Comparison of ENCODE assay signal across 18 cellular contexts in genomic region chr12:110760204-110760609, GRCh38. TPM values are rescaled to one million over a fixed set of nuclear protein-coding genes. Genes with fewer than 3 reads are reported as not detected.
DNase-seq lines count a peak whose midpoint lies in the region; ATAC-seq and TF ChIP-seq lines count a peak whose summit lies in the region.
"Had no signal": no experiment of that assay in that cellular context is flagged by ENCODE, and none has a peak within 500 bp of the region (broad histone marks: within the 10 kb centered on the region; RNA-seq: fewer than 3 reads in every experiment).

No MANE protein-coding gene starts in this region.

- H3K4me3 ChIP-seq in OCI-LY7 (ENCODE audit: low read depth, low read length, poor library complexity, severe bottlenecking): no peak overlapping the region
- no peak overlapping the region for H3K4me3 ChIP-seq in CD8-positive, alpha-beta memory T cell (ENCODE audit: low read length)
- H3K4me3 ChIP-seq: skin epidermis, transverse colon had no signal

- peaks cover 33% of the 10 kb centered on the region for H3K4me1 Mint-ChIP-seq in stimulated activated naive CD8-positive, alpha-beta T cell treated with anti-CD3 and anti-CD28 coated beads, Interleukin-15, amount 100 ng/mL, for 72 hours
- no peaks in the 10 kb centered on the region for H3K4me1 Mint-ChIP-seq in CD8-positive, alpha-beta memory T cell
- H3K4me1 Mint-ChIP-seq: T-cell had no signal

- DNase-seq in stimulated activated CD4-positive, alpha-beta T cell treated with anti-CD3 and anti-CD28 coated beads, Interleukin-4, amount 100 ng/mL, for 1 hour: peak; percentile 25
- no peak for DNase-seq in stimulated activated CD4-positive, alpha-beta T cell treated with anti-CD3 and anti-CD28 coated beads, Interleukin-12 subunit alpha, Interleukin-12 subunit beta, amount 100 ng/mL, for 4 hours
- no peak for DNase-seq in OCI-LY7 (ENCODE audit: low spot score)
- DNase-seq in activated naive CD4-positive, alpha-beta T cell treated with anti-CD3 and anti-CD28 coated beads, Interleukin-2, amount 50 U/mL, for 72 hours (ENCODE audit: low spot score in 2 of 2): no peak
- no peak for DNase-seq in stimulated activated naive CD8-positive, alpha-beta T cell treated with anti-CD3 and anti-CD28 coated beads, Interleukin-15, amount 100 ng/mL, for 72 hours
- DNase-seq in CD8-positive, alpha-beta memory T cell: no peak
- DNase-seq in D341Med (ENCODE audit: low spot score): no peak
- DNase-seq: AML-193; anterior cingulate cortex; cerebellar nuclear complex; effector CD8-positive, alpha-beta T cell; natural killer cell; NCI-H1105; NCI-H774; T-cell; transverse colon had no signal

- H3K36me3 Mint-ChIP-seq in activated naive CD4-positive, alpha-beta T cell treated with anti-CD3 and anti-CD28 coated beads, Interleukin-2, amount 50 U/mL, for 72 hours: no peaks in the 10 kb centered on the region
- no peaks in the 10 kb centered on the region for H3K36me3 Mint-ChIP-seq in CD8-positive, alpha-beta memory T cell
- H3K36me3 Mint-ChIP-seq: natural killer cell, T-cell had no signal

- H3K4me3 Mint-ChIP-seq in stimulated activated naive CD8-positive, alpha-beta T cell treated with anti-CD3 and anti-CD28 coated beads, Interleukin-15, amount 100 ng/mL, for 72 hours: no peak overlapping the region
- no peak overlapping the region for H3K4me3 Mint-ChIP-seq in CD8-positive, alpha-beta memory T cell
- H3K4me3 Mint-ChIP-seq: natural killer cell, T-cell had no signal

- no peaks in the 10 kb centered on the region for H3K9me2 ChIP-seq in OCI-LY7 (ENCODE audit: insufficient read depth, low read length)

- no peaks in the 10 kb centered on the region for H3K9me3 ChIP-seq in OCI-LY7 (ENCODE audit: low read length)
- H3K9me3 ChIP-seq in CD8-positive, alpha-beta memory T cell (ENCODE audit: low read length): no peaks in the 10 kb centered on the region
- H3K9me3 ChIP-seq: transverse colon had no signal

- no peak for TF ChIP-seq CTCF in OCI-LY7 (conservative IDR thresholded peaks at IDR 0.05; ENCODE audit: low read length)

- POLR2A ChIA-PET in OCI-LY7 (lab: Charles Lee): no interaction called here
- POLR2A ChIA-PET in CD8-positive, alpha-beta memory T cell (lab: Charles Lee): no interaction called here

- ATAC-seq in activated naive CD4-positive, alpha-beta T cell treated with anti-CD3 and anti-CD28 coated beads, Interleukin-2, amount 50 U/mL, for 72 hours: peak; percentile 77 to 83
- ATAC-seq in stimulated activated naive CD8-positive, alpha-beta T cell treated with anti-CD3 and anti-CD28 coated beads, Interleukin-15, amount 100 ng/mL, for 72 hours: peak; percentile 58
- ATAC-seq: natural killer cell, T-cell had no signal

- H4K20me1 ChIP-seq in OCI-LY7 (ENCODE audit: insufficient read depth, low read length): no peaks in the 10 kb centered on the region

- H3K27ac ChIP-seq in OCI-LY7 (ENCODE audit: low read depth, low read length, poor library complexity, severe bottlenecking): no peak overlapping the region
- no peak overlapping the region for H3K27ac ChIP-seq in CD8-positive, alpha-beta memory T cell (ENCODE audit: low read depth, low read length)
- H3K27ac ChIP-seq: skin epidermis, transverse colon, VCaP had no signal

- CTCF ChIA-PET in OCI-LY7 (lab: Charles Lee; ENCODE audit: unreplicated experiment): no interaction called here
- CTCF ChIA-PET in CD8-positive, alpha-beta memory T cell (lab: Charles Lee): interaction anchor here (0.7 kb wide), 1 partner anchor 52 kb away, joined by 3 read pairs; no protein-coding TSS in a partner anchor

- intact Hi-C loops in OCI-LY7 (cut with micrococcal nuclease; ENCODE audit: unreplicated experiment): no loop called here

- H2AFZ ChIP-seq in OCI-LY7 (ENCODE audit: low read length): peak overlapping the region; percentile 23; the same call in 1 of the 2 replicates

- no peaks in the 10 kb centered on the region for H3K27me3 ChIP-seq in CD8-positive, alpha-beta memory T cell (ENCODE audit: insufficient read depth, low read length, poor library complexity, severe bottlenecking)
- H3K27me3 ChIP-seq: transverse colon had no signal

- H3K36me3 ChIP-seq in OCI-LY7 (ENCODE audit: insufficient read depth, low read length): no peaks in the 10 kb centered on the region
- H3K36me3 ChIP-seq in CD8-positive, alpha-beta memory T cell (ENCODE audit: insufficient read depth, low read length): no peaks in the 10 kb centered on the region
- H3K36me3 ChIP-seq: transverse colon had no signal

- BruUV-seq in OCI-LY7 (replicated peaks; lab: Mats Ljungman, UMichigan): no TSS peak

- no peaks in the 10 kb centered on the region for H3K27me3 Mint-ChIP-seq in stimulated activated naive CD8-positive, alpha-beta T cell treated with anti-CD3 and anti-CD28 coated beads, Interleukin-15, amount 100 ng/mL, for 72 hours
- peaks cover 0 to 1% of the 10 kb centered on the region in 2 donors for H3K27me3 Mint-ChIP-seq in CD8-positive, alpha-beta memory T cell
- H3K27me3 Mint-ChIP-seq: T-cell had no signal

- H3K4me2 ChIP-seq in OCI-LY7 (ENCODE audit: low read length): no peak overlapping the region

- no peak overlapping the region for H3K27ac Mint-ChIP-seq in activated naive CD4-positive, alpha-beta T cell treated with anti-CD3 and anti-CD28 coated beads, Interleukin-2, amount 50 U/mL, for 72 hours
- H3K27ac Mint-ChIP-seq in stimulated activated naive CD8-positive, alpha-beta T cell treated with anti-CD3 and anti-CD28 coated beads, Interleukin-15, amount 100 ng/mL, for 72 hours: no peak overlapping the region
- peak overlapping the region in 2 of 8 donors; percentile 4 to 94 for H3K27ac Mint-ChIP-seq in CD8-positive, alpha-beta memory T cell
- H3K27ac Mint-ChIP-seq: natural killer cell, T-cell had no signal

- peaks cover 23% of the 10 kb centered on the region for H3K4me1 ChIP-seq in OCI-LY7 (ENCODE audit: insufficient read depth, low read length, poor library complexity, severe bottlenecking)
- H3K4me1 ChIP-seq in CD8-positive, alpha-beta memory T cell (ENCODE audit: insufficient read depth, low read length): no peaks in the 10 kb centered on the region

- H3K79me2 ChIP-seq in OCI-LY7 (ENCODE audit: insufficient read depth, low read depth, low read length): no peaks in the 10 kb centered on the region

- no peaks in the 10 kb centered on the region for H3K9me3 Mint-ChIP-seq in activated naive CD4-positive, alpha-beta T cell treated with anti-CD3 and anti-CD28 coated beads, Interleukin-2, amount 50 U/mL, for 72 hours
- H3K9me3 Mint-ChIP-seq in stimulated activated naive CD8-positive, alpha-beta T cell treated with anti-CD3 and anti-CD28 coated beads, Interleukin-15, amount 100 ng/mL, for 72 hours: no peaks in the 10 kb centered on the region
- no peaks in the 10 kb centered on the region for H3K9me3 Mint-ChIP-seq in CD8-positive, alpha-beta memory T cell
- H3K9me3 Mint-ChIP-seq: natural killer cell, T-cell had no signal

RNA-seq across cellular contexts. Expression of gene PPP1CC, which starts 17.5 kb away (rescaled TPM):
- total RNA-seq in OCI-LY7 (2014; rRNA removed; shearing (Covaris generic)): 140 and 146 TPM in 2 replicates
- 264 and 275 TPM in 2 replicates for total RNA-seq in OCI-LY7 (2022)
- total RNA-seq in activated naive CD4-positive, alpha-beta T cell treated with anti-CD3 and anti-CD28 coated beads, Interleukin-2, amount 50 U/mL, for 72 hours: 100 to 1,000 TPM; 190 to 343 TPM
- 100 to 1,000 TPM; 242 to 249 TPM for total RNA-seq in CD8-positive, alpha-beta memory T cell
- polyA plus RNA-seq in CD8-positive, alpha-beta memory T cell: 130 TPM
